Comparison of ENCODE assay signal across 20 cellular contexts in genomic region chr2:54831480-54831879, GRCh38.
"Had no signal": no experiment of that assay in that cellular context is flagged by ENCODE, and none has a peak within 500 bp of the region (broad histone marks: within the 10 kb centered on the region; RNA-seq: fewer than 3 reads in every experiment).

No MANE protein-coding gene starts in this region.

- H3K4me3 Mint-ChIP-seq: mesothelial cell of epicardium; naive B cell; naive thymus-derived CD8-positive, alpha-beta T cell had no signal

- H3K27me3 ChIP-seq: dorsolateral prefrontal cortex, esophagus muscularis mucosa, foreskin keratinocyte, left lung had no signal

- H3K27ac Mint-ChIP-seq: mesothelial cell of epicardium, naive B cell had no signal

- ATAC-seq: foreskin keratinocyte; heart right ventricle; left cardiac atrium; left lung; left ventricle myocardium superior; lower lobe of right lung; mucosa of descending colon; naive thymus-derived CD8-positive, alpha-beta T cell had no signal

- H3K36me3 Mint-ChIP-seq: mesothelial cell of epicardium; naive B cell; naive thymus-derived CD8-positive, alpha-beta T cell had no signal

- H3K4me1 Mint-ChIP-seq: mesothelial cell of epicardium; naive B cell; naive thymus-derived CD8-positive, alpha-beta T cell had no signal

- DNase-seq: dermis blood vessel endothelial cell; dorsolateral prefrontal cortex; effector CD4-positive, alpha-beta T cell; effector memory CD4-positive, alpha-beta T cell; foreskin keratinocyte; glutamatergic neuron; head of caudate nucleus; heart right ventricle; hippocampal formation; left cardiac atrium; left lung; left ventricle myocardium superior; lower lobe of right lung; mesenchymal stem cell; mucosa of descending colon; naive B cell; naive thymus-derived CD8-positive, alpha-beta T cell had no signal

- H3K27me3 Mint-ChIP-seq: naive B cell had no signal

- H3K9me3 Mint-ChIP-seq: mesothelial cell of epicardium; naive B cell; naive thymus-derived CD8-positive, alpha-beta T cell had no signal

- H3K27ac ChIP-seq: coronary artery, dorsolateral prefrontal cortex, esophagus muscularis mucosa, foreskin keratinocyte, heart right ventricle, left lung, lower lobe of right lung had no signal

- H3K9me3 ChIP-seq: esophagus muscularis mucosa, heart right ventricle, left lung, lower lobe of right lung, mucosa of descending colon had no signal

- H3K36me3 ChIP-seq: esophagus muscularis mucosa, heart right ventricle, left lung, lower lobe of right lung had no signal

- H3K4me1 ChIP-seq: esophagus muscularis mucosa, foreskin keratinocyte, heart right ventricle, left lung, lower lobe of right lung had no signal

- H3K4me3 ChIP-seq: coronary artery, dorsolateral prefrontal cortex, esophagus muscularis mucosa, heart right ventricle, left lung, lower lobe of right lung, mucosa of descending colon had no signal
